In genomic region chr1:56983484-56983883, GRCh38 we compare ENCODE assay signal across 1 cellular context.
TF ChIP-seq lines count a peak whose summit lies in the region.

No MANE protein-coding gene starts in this region.

TF ChIP-seq in K562, 482 proteins besides CTCF, POLR2A, EP300 and RAD21 (continued from another document):
- TF ChIP-seq KLF1 (tag; IDR thresholded peaks at IDR 0.05) (no peak), CBFA2T3 (IDR thresholded peaks at IDR 0.05) (peak; percentile 51), U2AF2 (optimal IDR thresholded peaks at IDR 0.05; ENCODE audit: low read depth, low read length) (no peak), NFE2 (IDR thresholded peaks at IDR 0.05; ENCODE audit: low read depth) (no peak), HNRNPUL1 (IDR thresholded peaks at IDR 0.05; ENCODE audit: low read length) (no peak), ZBTB26 (CRISPR knock-in tag; IDR thresholded peaks at IDR 0.05) (no peak), EZH2 (IDR thresholded peaks at IDR 0.05; ENCODE audit: borderline replicate concordance, low read depth, low read length) (no peak), TEAD4 (IDR thresholded peaks at IDR 0.05; ENCODE audit: low read length) (peak; percentile 59; the same call in 1 of the 2 replicates), TEAD4 (CRISPR knock-in tag; IDR thresholded peaks at IDR 0.05; ENCODE audit: borderline replicate concordance) (no peak), TAL1 (IDR thresholded peaks at IDR 0.05) (peak; percentile 61), SMC3 (conservative IDR thresholded peaks at IDR 0.05; ENCODE audit: insufficient read depth, low read depth, low read length) (no peak), PHF8 (IDR thresholded peaks at IDR 0.05; ENCODE audit: borderline replicate concordance, low read length) (no peak), GABPB1 (CRISPR knock-in tag; IDR thresholded peaks at IDR 0.05) (no peak), ZFX (CRISPR knock-in tag; IDR thresholded peaks at IDR 0.05) (no peak), RUNX1 (IDR thresholded peaks at IDR 0.05; ENCODE audit: low read depth) (no peak), SNIP1 (IDR thresholded peaks at IDR 0.05; ENCODE audit: low read depth) (no peak), ARID2 (IDR thresholded peaks at IDR 0.05) (no peak), E2F6 (IDR thresholded peaks at IDR 0.05; ENCODE audit: borderline replicate concordance in 1 of 2, extremely low read depth in 1 of 2, insufficient read depth in 1 of 2, insufficient read length in 1 of 2, low read depth in 1 of 2, low read length in 1 of 2, poor library complexity in 1 of 2, severe bottlenecking in 1 of 2) (no peak), RB1 (IDR thresholded peaks at IDR 0.05; ENCODE audit: low read depth) (no peak), FOXO4 (CRISPR knock-in tag; IDR thresholded peaks at IDR 0.05) (no peak), KLF10 (CRISPR knock-in tag; IDR thresholded peaks at IDR 0.05) (no peak), NELFE (IDR thresholded peaks at IDR 0.05; ENCODE audit: insufficient read depth, insufficient read length) (no peak), E4F1 (CRISPR knock-in tag; IDR thresholded peaks at IDR 0.05; ENCODE audit: borderline replicate concordance) (no peak), ZSCAN29 (IDR thresholded peaks at IDR 0.05) (no peak), GABPB2 (CRISPR knock-in tag; conservative IDR thresholded peaks at IDR 0.05) (no peak), ETV6 (IDR thresholded peaks at IDR 0.05; ENCODE audit: borderline replicate concordance in 1 of 2, low read depth in 2 of 2, low read length in 1 of 2) (no peak), ETV6 (CRISPR knock-in tag; IDR thresholded peaks at IDR 0.05; ENCODE audit: borderline replicate concordance) (no peak), CREB3 (tag; conservative IDR thresholded peaks at IDR 0.05; ENCODE audit: low read depth) (no peak), FOXA1 (IDR thresholded peaks at IDR 0.05; ENCODE audit: borderline replicate concordance) (no peak), GATAD2B (IDR thresholded peaks at IDR 0.05; ENCODE audit: borderline replicate concordance) (no peak), SPI1 (IDR thresholded peaks at IDR 0.05; ENCODE audit: borderline replicate concordance, low read depth, low read length) (no peak), TCF3 (CRISPR knock-in tag; IDR thresholded peaks at IDR 0.05) (peak; percentile 38; the same call in 1 of the 2 replicates), ZC3H11A (IDR thresholded peaks at IDR 0.05; ENCODE audit: low read depth, low read length) (no peak), TFAP4 (CRISPR knock-in tag; IDR thresholded peaks at IDR 0.05; ENCODE audit: borderline replicate concordance) (no peak), KLF16 (IDR thresholded peaks at IDR 0.05) (0 out of 2 replicates have a peak, but pooled peaks have one; percentile 8), ARID1B (IDR thresholded peaks at IDR 0.05) (peak; percentile 21; the same call in 1 of the 2 replicates), DPF2 (IDR thresholded peaks at IDR 0.05) (no peak), HNRNPH1 (optimal IDR thresholded peaks at IDR 0.05; ENCODE audit: low read depth, low read length) (no peak)
- TF ChIP-seq, protein P1, sequence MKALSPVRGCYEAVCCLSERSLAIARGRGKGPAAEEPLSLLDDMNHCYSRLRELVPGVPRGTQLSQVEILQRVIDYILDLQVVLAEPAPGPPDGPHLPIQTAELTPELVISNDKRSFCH (CRISPR knock-in tag; IDR thresholded peaks at IDR 0.05): no peak
- TF ChIP-seq, protein P1 (tag; IDR thresholded peaks at IDR 0.05): no peak
- TF ChIP-seq, protein P2, sequence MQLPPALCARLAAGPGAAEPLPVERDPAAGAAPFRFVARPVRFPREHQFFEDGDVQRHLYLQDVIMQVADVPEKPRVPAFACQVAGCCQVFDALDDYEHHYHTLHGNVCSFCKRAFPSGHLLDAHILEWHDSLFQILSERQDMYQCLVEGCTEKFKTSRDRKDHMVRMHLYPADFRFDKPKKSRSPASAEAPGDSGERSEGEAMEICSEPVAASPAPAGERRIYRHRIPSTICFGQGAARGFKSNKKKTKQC (CRISPR knock-in tag; IDR thresholded peaks at IDR 0.05): no peak
- TF ChIP-seq, protein P3, sequence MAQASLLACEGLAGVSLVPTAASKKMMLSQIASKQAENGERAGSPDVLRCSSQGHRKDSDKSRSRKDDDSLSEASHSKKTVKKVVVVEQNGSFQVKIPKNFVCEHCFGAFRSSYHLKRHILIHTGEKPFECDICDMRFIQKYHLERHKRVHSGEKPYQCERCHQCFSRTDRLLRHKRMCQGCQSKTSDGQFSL (CRISPR knock-in tag; IDR thresholded peaks at IDR 0.05): no peak
- TF ChIP-seq, protein P3 (tag; IDR thresholded peaks at IDR 0.05): no peak
TF ChIP-seq in K562: peak in this region for 7.
